ENCODE assay signal across 1 cellular context in the genomic region with DNA sequence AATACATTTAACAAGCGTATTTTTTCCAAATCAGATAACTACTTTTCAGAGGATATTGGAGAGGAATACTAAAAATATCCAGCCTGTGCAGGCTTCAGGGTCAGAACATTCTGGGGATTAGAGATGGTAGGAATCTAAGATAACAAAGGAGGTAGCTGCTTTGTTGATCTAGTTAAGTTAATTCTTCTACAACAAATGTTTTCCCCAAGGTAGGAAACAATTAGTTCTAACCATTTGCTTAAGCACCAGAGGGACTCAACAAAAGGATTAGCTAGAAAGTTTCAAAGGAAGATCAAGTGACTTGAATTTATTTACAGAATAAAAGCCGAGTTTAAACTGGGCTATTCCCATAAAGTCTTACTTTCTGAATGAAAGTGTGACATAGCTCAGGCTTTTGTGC.
TF ChIP-seq lines count a peak whose summit lies in the region.

No MANE protein-coding gene starts in this region.

TF ChIP-seq in K562, 482 proteins besides CTCF, POLR2A, EP300 and RAD21 (continued from another document):
- TF ChIP-seq, protein P1, sequence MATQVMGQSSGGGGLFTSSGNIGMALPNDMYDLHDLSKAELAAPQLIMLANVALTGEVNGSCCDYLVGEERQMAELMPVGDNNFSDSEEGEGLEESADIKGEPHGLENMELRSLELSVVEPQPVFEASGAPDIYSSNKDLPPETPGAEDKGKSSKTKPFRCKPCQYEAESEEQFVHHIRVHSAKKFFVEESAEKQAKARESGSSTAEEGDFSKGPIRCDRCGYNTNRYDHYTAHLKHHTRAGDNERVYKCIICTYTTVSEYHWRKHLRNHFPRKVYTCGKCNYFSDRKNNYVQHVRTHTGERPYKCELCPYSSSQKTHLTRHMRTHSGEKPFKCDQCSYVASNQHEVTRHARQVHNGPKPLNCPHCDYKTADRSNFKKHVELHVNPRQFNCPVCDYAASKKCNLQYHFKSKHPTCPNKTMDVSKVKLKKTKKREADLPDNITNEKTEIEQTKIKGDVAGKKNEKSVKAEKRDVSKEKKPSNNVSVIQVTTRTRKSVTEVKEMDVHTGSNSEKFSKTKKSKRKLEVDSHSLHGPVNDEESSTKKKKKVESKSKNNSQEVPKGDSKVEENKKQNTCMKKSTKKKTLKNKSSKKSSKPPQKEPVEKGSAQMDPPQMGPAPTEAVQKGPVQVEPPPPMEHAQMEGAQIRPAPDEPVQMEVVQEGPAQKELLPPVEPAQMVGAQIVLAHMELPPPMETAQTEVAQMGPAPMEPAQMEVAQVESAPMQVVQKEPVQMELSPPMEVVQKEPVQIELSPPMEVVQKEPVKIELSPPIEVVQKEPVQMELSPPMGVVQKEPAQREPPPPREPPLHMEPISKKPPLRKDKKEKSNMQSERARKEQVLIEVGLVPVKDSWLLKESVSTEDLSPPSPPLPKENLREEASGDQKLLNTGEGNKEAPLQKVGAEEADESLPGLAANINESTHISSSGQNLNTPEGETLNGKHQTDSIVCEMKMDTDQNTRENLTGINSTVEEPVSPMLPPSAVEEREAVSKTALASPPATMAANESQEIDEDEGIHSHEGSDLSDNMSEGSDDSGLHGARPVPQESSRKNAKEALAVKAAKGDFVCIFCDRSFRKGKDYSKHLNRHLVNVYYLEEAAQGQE (CRISPR knock-in tag; IDR thresholded peaks at IDR 0.05; ENCODE audit: low read depth): no peak
- no peak for TF ChIP-seq SRSF3 (IDR thresholded peaks at IDR 0.05; ENCODE audit: insufficient read depth, low read length)
